Comparison of ENCODE assay signal across 8 cellular contexts in genomic region chr21:36260030-36260787, GRCh38. TPM values are rescaled to one million over a fixed set of nuclear protein-coding genes. Genes with fewer than 3 reads are reported as not detected.
A peak's percentile ranks its signal among the peaks of the same experiment; 100 is the strongest.
DNase-seq lines count a peak whose midpoint lies in the region; ATAC-seq, FAIRE-seq and TF ChIP-seq lines count a peak whose summit lies in the region.

No MANE protein-coding gene starts in this region.

- peaks cover 7 to 18% of the 10 kb centered on the region in 2 donors for H3K36me3 ChIP-seq in muscle layer of duodenum (ENCODE audit: control insufficient read depth in 1 of 2, insufficient read depth in 2 of 2, low read length in 2 of 2)
- H3K36me3 ChIP-seq in tibial artery: peaks cover 0 to 30% (median 9%) of the 10 kb centered on the region in 3 donors

- intact Hi-C loops in tibial artery (cut with DNase I; ENCODE audit: low total_unique reads): no loop called here

- H3K9me3 ChIP-seq in muscle layer of duodenum (ENCODE audit: control insufficient read depth in 1 of 2, low read length in 2 of 2) (no peaks in the 10 kb centered on the region), tibial artery (no peaks in the 10 kb centered on the region)

- FAIRE-seq in H54 (lab: Jason Lieb, UNC): no peak

- H3K27me3 ChIP-seq in muscle layer of duodenum (ENCODE audit: low read depth, low read length): no peaks in the 10 kb centered on the region
- H3K27me3 ChIP-seq in tibial artery: no peaks in the 10 kb centered on the region

- TF ChIP-seq CTCF in epithelial cell of proximal tubule (conservative IDR thresholded peaks at IDR 0.05; ENCODE audit: low read depth, low read length) (peak; percentile 76), tibial artery (IDR thresholded peaks at IDR 0.05) (peak; percentile 73)

- H3K4me1 ChIP-seq in muscle layer of duodenum (ENCODE audit: control insufficient read depth in 1 of 2, insufficient read depth in 2 of 2, low read length in 2 of 2) (peaks cover 0 to 5% of the 10 kb centered on the region in 2 donors), tibial artery (peaks cover 0 to 6% (median 3%) of the 10 kb centered on the region in 4 donors)

- in situ Hi-C loops in Caki2 (cut with HindIII; ENCODE audit: low pct_unique_long_range_greater_than_20kb, low sequenced_read_pairs): loop anchor here (10.0 kb wide), 1 partner anchor 105 kb away; no protein-coding TSS in a partner anchor

- no peak for TF ChIP-seq POLR2A in H54 (IDR thresholded peaks at IDR 0.05; ENCODE audit: low read depth, low read length)

- H3K27ac ChIP-seq in muscle layer of duodenum (ENCODE audit: low read length): peak overlapping the region; percentile 91
- H3K27ac ChIP-seq in tibial artery: peak overlapping the region; percentile 60 to 65

- no peak for ATAC-seq in HG03095 (IDR thresholded peaks at IDR 0.05; ENCODE audit: unreplicated experiment)

- H3K4me3 ChIP-seq in epithelial cell of proximal tubule (ENCODE audit: low read depth, low read length): peak overlapping the region; percentile 57
- H3K4me3 ChIP-seq in muscle layer of duodenum (ENCODE audit: low read depth in 1 of 2, low read length in 2 of 2): peak overlapping the region; percentile 62 to 92
- peak overlapping the region; percentile 48 to 54 for H3K4me3 ChIP-seq in tibial artery

- DNase-seq in Caki2 (ENCODE audit: low read depth) (peak; percentile 66), H54 (ENCODE audit: insufficient read length, low spot score) (peak; percentile 70), NCI-H524 treated with DMSO at 0.1 percent for 48 hours (lab: John Stamatoyannopoulos, UW) (peak; percentile 28), epithelial cell of proximal tubule (ENCODE audit: low read depth) (peak; percentile 37), tibial artery (peak in 1 of 2 donors; percentile 38)
- DNase-seq in activated CD4-positive, alpha-beta T cell treated with anti-CD3 and anti-CD28 coated beads, Interleukin-2, amount 50 U/mL, for 48 hours: peak; percentile 9 to 30

RNA-seq across cellular contexts. Expression of gene MORC3, which starts 59.8 kb away (rescaled TPM):
- 14.4 and 19.2 TPM in 2 replicates for total RNA-seq in Caki2 (2014; rRNA removed; shearing (Covaris generic); ENCODE audit: low replicate concordance)
- 16.5 and 24.4 TPM in 2 replicates for total RNA-seq in epithelial cell of proximal tubule
